Comparison of ENCODE assay signal across 18 cellular contexts in the genomic region with DNA sequence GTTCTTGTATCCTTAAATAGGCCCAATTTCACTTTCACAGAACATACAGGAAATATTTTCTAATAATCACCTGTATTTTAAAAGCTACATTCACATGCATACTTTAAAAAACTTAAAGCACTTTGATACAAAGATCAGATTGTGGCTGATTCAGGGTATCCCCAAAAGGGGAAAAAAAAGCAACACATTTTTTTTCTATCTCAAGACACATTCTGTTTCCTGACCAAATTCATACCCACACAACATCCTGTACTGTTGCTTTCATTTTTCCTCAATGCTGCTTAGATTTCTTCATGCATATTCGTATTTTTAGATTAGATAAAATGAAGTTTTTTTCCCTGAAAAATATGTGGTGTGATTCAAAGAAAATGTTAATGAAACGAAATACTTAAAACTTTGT.
"Had no signal": no experiment of that assay in that cellular context is flagged by ENCODE, and none has a peak within 500 bp of the region (broad histone marks: within the 10 kb centered on the region; RNA-seq: fewer than 3 reads in every experiment).

No MANE protein-coding gene starts in this region.

- H3K27ac Mint-ChIP-seq: activated B cell treated with CpG ODN at 0.5 μM for 24 hours; activated naive CD8-positive, alpha-beta T cell treated with anti-CD3 and anti-CD28 coated beads, Interleukin-2, amount 50 U/mL, for 24 hours; dendritic cell treated with granulocyte-macrophage colony-stimulating factor and Interleukin-4, amounts not matched to agents 40 ng/mL and 50 ng/mL, for 4 days; endodermal cell; nephron; progenitor cell of endocrine pancreas; stimulated activated memory B cell treated with anti-CD40 and anti-IgM and Interleukin-4, amounts not matched to agents 10 μg/mL and 1 μg/mL and 100 μg/mL, for 72 hours; T-helper 17 cell had no signal

- H3K36me3 Mint-ChIP-seq: stimulated activated memory B cell treated with anti-CD40 and anti-IgM and Interleukin-4, amounts not matched to agents 10 μg/mL and 1 μg/mL and 100 μg/mL, for 72 hours had no signal

- H3K4me1 Mint-ChIP-seq: activated B cell treated with CpG ODN at 0.5 μM for 24 hours had no signal

- H3K27me3 Mint-ChIP-seq: activated B cell treated with CpG ODN at 0.5 μM for 24 hours; activated naive CD8-positive, alpha-beta T cell treated with anti-CD3 and anti-CD28 coated beads, Interleukin-2, amount 50 U/mL, for 24 hours; dendritic cell treated with granulocyte-macrophage colony-stimulating factor and Interleukin-4, amounts not matched to agents 40 ng/mL and 50 ng/mL, for 4 days; progenitor cell of endocrine pancreas; stimulated activated memory B cell treated with anti-CD40 and anti-IgM and Interleukin-4, amounts not matched to agents 10 μg/mL and 1 μg/mL and 100 μg/mL, for 72 hours had no signal

- H3K9me3 Mint-ChIP-seq: activated B cell treated with CpG ODN at 0.5 μM for 24 hours; activated naive CD8-positive, alpha-beta T cell treated with anti-CD3 and anti-CD28 coated beads, Interleukin-2, amount 50 U/mL, for 24 hours; dendritic cell treated with granulocyte-macrophage colony-stimulating factor and Interleukin-4, amounts not matched to agents 40 ng/mL and 50 ng/mL, for 4 days; endodermal cell; nephron; stimulated activated memory B cell treated with anti-CD40 and anti-IgM and Interleukin-4, amounts not matched to agents 10 μg/mL and 1 μg/mL and 100 μg/mL, for 72 hours had no signal

- H3K4me3 Mint-ChIP-seq: activated B cell treated with CpG ODN at 0.5 μM for 24 hours; activated naive CD8-positive, alpha-beta T cell treated with anti-CD3 and anti-CD28 coated beads, Interleukin-2, amount 50 U/mL, for 24 hours; dendritic cell treated with granulocyte-macrophage colony-stimulating factor and Interleukin-4, amounts not matched to agents 40 ng/mL and 50 ng/mL, for 4 days; endodermal cell; nephron; stimulated activated memory B cell treated with anti-CD40 and anti-IgM and Interleukin-4, amounts not matched to agents 10 μg/mL and 1 μg/mL and 100 μg/mL, for 72 hours had no signal

- ATAC-seq: activated naive CD8-positive, alpha-beta T cell treated with anti-CD3 and anti-CD28 coated beads, Interleukin-2, amount 50 U/mL, for 24 hours; gastroesophageal sphincter; heart right ventricle; mucosa of descending colon; stimulated activated memory B cell treated with anti-CD40 and anti-IgM and Interleukin-4, amounts not matched to agents 10 μg/mL and 1 μg/mL and 100 μg/mL, for 72 hours; T-helper 17 cell had no signal

- DNase-seq: activated B cell treated with CpG ODN at 0.5 μM for 24 hours; activated CD4-positive, alpha-beta T cell treated with anti-CD3 and anti-CD28 coated beads for 48 hours; activated CD8-positive, alpha-beta memory T cell treated with anti-CD3 and anti-CD28 coated beads, Interleukin-2, amount 50 U/mL, for 48 hours; activated naive CD8-positive, alpha-beta T cell treated with anti-CD3 and anti-CD28 coated beads, Interleukin-2, amount 50 U/mL, for 24 hours; endodermal cell; erythroblast; heart right ventricle; left lung; mucosa of descending colon; stimulated activated CD4-positive, alpha-beta T cell treated with anti-CD3 and anti-CD28 coated beads, Interleukin-2, amount 100 ng/mL, for 48 hours; substantia nigra; T-helper 17 cell; uterus had no signal
